ENCODE assay signal across 2 cellular contexts in genomic region chr11:221998-222789, GRCh38.
A peak's percentile ranks its signal among the peaks of the same experiment; 100 is the strongest.
TF ChIP-seq lines count a peak whose summit lies in the region.

No MANE protein-coding gene starts in this region.

TF ChIP-seq in K562, 482 proteins besides CTCF, POLR2A, EP300 and RAD21:
- no peak for TF ChIP-seq ZNF431 (CRISPR knock-in tag; IDR thresholded peaks at IDR 0.05)
- no peak for TF ChIP-seq NFE2L1 (tag; IDR thresholded peaks at IDR 0.05; ENCODE audit: borderline replicate concordance, low read depth)
- 0 out of 2 replicates have a peak, but pooled peaks have one; percentile 23 for TF ChIP-seq RBFOX2 (IDR thresholded peaks at IDR 0.05; ENCODE audit: low read depth, low read length)
- 0 out of 2 replicates have a peak, but pooled peaks have one; percentile 18 for TF ChIP-seq ZFX (CRISPR knock-in tag; IDR thresholded peaks at IDR 0.05)

TF ChIP-seq in GM12891, 5 proteins besides CTCF, POLR2A, EP300 and RAD21:
- no peak for TF ChIP-seq POU2F2 (IDR thresholded peaks at IDR 0.05; ENCODE audit: low read depth, low read length)
- TF ChIP-seq POLR2AphosphoS5 (IDR thresholded peaks at IDR 0.05; ENCODE audit: low read depth, low read length), result no peak
- no peak for TF ChIP-seq SPI1 (IDR thresholded peaks at IDR 0.05; ENCODE audit: low read depth, low read length)
- TF ChIP-seq TAF1 (IDR thresholded peaks at IDR 0.05; ENCODE audit: low read depth, low read length), result no peak
- no peak for TF ChIP-seq PAX5 (IDR thresholded peaks at IDR 0.05; ENCODE audit: insufficient read depth, low read length, severe bottlenecking)
